ENCODE assay signal across 1 cellular context in the genomic region with DNA sequence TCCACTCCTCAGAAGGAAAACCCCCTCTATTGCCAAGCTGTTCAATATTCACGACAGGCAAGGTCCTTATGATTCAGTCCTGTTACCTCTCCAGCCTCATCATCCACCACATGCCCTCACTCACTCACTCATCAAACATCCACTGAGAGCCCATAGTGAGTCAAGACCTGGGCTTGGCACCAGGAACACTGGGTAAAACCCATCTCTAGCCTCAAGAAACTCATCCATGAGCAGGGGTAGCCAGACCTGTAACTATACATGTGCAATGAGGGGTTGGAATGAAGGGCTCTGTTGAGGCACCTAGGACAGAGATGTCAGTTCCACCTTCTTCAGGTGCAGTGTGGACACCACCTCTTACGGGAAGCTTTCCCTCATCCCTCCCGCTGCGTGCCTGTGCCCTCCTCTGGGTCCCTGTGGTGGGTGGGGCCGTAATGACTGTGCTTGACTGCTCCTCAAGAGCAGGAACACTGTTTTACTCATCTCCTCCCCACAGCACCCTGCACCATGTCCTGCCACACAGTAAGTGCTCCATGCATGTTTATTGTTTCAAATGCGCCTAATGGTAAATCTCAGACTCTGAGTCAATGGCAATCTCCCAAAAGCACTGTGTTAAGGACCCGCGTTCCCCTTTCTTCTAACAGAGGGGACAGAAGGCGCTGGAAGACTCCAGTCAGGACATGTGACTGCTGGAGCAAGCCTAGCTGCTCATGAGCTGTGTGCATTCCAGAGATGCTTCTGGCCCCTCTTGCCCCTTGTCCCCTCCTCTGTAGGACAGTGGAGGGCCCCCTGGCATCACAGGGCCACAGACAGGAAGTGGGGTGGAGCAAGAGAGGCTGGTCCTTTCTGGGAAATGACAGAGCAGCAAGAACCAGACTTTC.
A peak's percentile ranks its signal among the peaks of the same experiment; 100 is the strongest.
TF ChIP-seq lines count a peak whose summit lies in the region.

No MANE protein-coding gene starts in this region.

TF ChIP-seq in HepG2, 621 proteins besides CTCF, POLR2A, EP300 and RAD21 (continued from another document and continues in another):
- TF ChIP-seq ZNF446 (CRISPR knock-in tag; IDR thresholded peaks at IDR 0.05) (no peak), ZBTB8A (CRISPR knock-in tag; IDR thresholded peaks at IDR 0.05; ENCODE audit: borderline replicate concordance, low read depth) (no peak), ARID3A (IDR thresholded peaks at IDR 0.05; ENCODE audit: low read depth, low read length) (no peak; the same call in 1 of the 2 replicates), TMF1 (CRISPR knock-in tag; IDR thresholded peaks at IDR 0.05; ENCODE audit: low read depth) (no peak), ZHX1 (CRISPR knock-in tag; IDR thresholded peaks at IDR 0.05; ENCODE audit: low read depth) (no peak), ZNF460 (CRISPR knock-in tag; IDR thresholded peaks at IDR 0.05; ENCODE audit: borderline replicate concordance) (no peak), POGK (CRISPR knock-in tag; conservative IDR thresholded peaks at IDR 0.05) (no peak), ZMYM4 (CRISPR knock-in tag; IDR thresholded peaks at IDR 0.05) (0 out of 2 replicates have a peak, but pooled peaks have one; percentile 27), STAT6 (CRISPR knock-in tag; IDR thresholded peaks at IDR 0.05; ENCODE audit: borderline replicate concordance) (no peak), MED8 (CRISPR knock-in tag; IDR thresholded peaks at IDR 0.05; ENCODE audit: insufficient replicate concordance) (no peak), THAP11 (CRISPR knock-in tag; IDR thresholded peaks at IDR 0.05) (peak; percentile 24; the same call in 1 of the 2 replicates), MYC (CRISPR knock-in tag; IDR thresholded peaks at IDR 0.05; ENCODE audit: borderline replicate concordance) (peak; percentile 40; the same call in 1 of the 2 replicates), PLRG1 (conservative IDR thresholded peaks at IDR 0.05) (no peak), XBP1 (CRISPR knock-in tag; IDR thresholded peaks at IDR 0.05) (no peak), ZNF138 (CRISPR knock-in tag; IDR thresholded peaks at IDR 0.05; ENCODE audit: low read depth) (no peak), SRSF1 (optimal IDR thresholded peaks at IDR 0.05; ENCODE audit: low read depth, low read length) (no peak), ZBTB21 (CRISPR knock-in tag; IDR thresholded peaks at IDR 0.05) (no peak)
- TF ChIP-seq, protein P1, sequence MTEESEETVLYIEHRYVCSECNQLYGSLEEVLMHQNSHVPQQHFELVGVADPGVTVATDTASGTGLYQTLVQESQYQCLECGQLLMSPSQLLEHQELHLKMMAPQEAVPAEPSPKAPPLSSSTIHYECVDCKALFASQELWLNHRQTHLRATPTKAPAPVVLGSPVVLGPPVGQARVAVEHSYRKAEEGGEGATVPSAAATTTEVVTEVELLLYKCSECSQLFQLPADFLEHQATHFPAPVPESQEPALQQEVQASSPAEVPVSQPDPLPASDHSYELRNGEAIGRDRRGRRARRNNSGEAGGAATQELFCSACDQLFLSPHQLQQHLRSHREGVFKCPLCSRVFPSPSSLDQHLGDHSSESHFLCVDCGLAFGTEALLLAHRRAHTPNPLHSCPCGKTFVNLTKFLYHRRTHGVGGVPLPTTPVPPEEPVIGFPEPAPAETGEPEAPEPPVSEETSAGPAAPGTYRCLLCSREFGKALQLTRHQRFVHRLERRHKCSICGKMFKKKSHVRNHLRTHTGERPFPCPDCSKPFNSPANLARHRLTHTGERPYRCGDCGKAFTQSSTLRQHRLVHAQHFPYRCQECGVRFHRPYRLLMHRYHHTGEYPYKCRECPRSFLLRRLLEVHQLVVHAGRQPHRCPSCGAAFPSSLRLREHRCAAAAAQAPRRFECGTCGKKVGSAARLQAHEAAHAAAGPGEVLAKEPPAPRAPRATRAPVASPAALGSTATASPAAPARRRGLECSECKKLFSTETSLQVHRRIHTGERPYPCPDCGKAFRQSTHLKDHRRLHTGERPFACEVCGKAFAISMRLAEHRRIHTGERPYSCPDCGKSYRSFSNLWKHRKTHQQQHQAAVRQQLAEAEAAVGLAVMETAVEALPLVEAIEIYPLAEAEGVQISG (CRISPR knock-in tag; IDR thresholded peaks at IDR 0.05), result no peak; the same call in 1 of the 2 replicates
- TF ChIP-seq, protein P2, sequence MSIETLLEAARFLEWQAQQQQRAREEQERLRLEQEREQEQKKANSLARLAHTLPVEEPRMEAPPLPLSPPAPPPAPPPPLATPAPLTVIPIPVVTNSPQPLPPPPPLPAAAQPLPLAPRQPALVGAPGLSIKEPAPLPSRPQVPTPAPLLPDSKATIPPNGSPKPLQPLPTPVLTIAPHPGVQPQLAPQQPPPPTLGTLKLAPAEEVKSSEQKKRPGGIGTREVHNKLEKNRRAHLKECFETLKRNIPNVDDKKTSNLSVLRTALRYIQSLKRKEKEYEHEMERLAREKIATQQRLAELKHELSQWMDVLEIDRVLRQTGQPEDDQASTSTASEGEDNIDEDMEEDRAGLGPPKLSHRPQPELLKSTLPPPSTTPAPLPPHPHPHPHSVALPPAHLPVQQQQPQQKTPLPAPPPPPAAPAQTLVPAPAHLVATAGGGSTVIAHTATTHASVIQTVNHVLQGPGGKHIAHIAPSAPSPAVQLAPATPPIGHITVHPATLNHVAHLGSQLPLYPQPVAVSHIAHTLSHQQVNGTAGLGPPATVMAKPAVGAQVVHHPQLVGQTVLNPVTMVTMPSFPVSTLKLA (IDR thresholded peaks at IDR 0.05), result no peak
- TF ChIP-seq, protein P3, sequence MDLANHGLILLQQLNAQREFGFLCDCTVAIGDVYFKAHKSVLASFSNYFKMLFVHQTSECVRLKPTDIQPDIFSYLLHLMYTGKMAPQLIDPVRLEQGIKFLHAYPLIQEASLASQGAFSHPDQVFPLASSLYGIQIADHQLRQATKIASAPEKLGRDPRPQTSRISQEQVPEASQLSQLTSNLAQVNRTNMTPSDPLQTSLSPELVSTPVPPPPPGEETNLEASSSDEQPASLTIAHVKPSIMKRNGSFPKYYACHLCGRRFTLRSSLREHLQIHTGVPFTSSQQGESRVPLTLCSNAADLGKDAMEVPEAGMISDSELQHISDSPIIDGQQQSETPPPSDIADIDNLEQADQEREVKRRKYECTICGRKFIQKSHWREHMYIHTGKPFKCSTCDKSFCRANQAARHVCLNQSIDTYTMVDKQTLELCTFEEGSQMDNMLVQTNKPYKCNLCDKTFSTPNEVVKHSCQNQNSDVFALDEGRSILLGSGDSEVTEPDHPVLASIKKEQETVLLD (CRISPR knock-in tag; IDR thresholded peaks at IDR 0.05; ENCODE audit: low read depth), result no peak
- TF ChIP-seq, protein P4, sequence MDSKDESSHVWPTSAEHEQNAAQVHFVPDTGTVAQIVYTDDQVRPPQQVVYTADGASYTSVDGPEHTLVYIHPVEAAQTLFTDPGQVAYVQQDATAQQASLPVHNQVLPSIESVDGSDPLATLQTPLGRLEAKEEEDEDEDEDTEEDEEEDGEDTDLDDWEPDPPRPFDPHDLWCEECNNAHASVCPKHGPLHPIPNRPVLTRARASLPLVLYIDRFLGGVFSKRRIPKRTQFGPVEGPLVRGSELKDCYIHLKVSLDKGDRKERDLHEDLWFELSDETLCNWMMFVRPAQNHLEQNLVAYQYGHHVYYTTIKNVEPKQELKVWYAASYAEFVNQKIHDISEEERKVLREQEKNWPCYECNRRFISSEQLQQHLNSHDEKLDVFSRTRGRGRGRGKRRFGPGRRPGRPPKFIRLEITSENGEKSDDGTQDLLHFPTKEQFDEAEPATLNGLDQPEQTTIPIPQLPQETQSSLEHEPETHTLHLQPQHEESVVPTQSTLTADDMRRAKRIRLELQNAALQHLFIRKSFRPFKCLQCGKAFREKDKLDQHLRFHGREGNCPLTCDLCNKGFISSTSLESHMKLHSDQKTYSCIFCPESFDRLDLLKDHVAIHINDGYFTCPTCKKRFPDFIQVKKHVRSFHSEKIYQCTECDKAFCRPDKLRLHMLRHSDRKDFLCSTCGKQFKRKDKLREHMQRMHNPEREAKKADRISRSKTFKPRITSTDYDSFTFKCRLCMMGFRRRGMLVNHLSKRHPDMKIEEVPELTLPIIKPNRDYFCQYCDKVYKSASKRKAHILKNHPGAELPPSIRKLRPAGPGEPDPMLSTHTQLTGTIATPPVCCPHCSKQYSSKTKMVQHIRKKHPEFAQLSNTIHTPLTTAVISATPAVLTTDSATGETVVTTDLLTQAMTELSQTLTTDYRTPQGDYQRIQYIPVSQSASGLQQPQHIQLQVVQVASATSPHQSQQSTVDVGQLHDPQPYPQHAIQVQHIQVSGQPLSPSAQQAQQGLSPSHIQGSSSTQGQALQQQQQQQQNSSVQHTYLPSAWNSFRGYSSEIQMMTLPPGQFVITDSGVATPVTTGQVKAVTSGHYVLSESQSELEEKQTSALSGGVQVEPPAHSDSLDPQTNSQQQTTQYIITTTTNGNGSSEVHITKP (CRISPR knock-in tag; IDR thresholded peaks at IDR 0.05; ENCODE audit: low read depth), result no peak
